In the genomic region with DNA sequence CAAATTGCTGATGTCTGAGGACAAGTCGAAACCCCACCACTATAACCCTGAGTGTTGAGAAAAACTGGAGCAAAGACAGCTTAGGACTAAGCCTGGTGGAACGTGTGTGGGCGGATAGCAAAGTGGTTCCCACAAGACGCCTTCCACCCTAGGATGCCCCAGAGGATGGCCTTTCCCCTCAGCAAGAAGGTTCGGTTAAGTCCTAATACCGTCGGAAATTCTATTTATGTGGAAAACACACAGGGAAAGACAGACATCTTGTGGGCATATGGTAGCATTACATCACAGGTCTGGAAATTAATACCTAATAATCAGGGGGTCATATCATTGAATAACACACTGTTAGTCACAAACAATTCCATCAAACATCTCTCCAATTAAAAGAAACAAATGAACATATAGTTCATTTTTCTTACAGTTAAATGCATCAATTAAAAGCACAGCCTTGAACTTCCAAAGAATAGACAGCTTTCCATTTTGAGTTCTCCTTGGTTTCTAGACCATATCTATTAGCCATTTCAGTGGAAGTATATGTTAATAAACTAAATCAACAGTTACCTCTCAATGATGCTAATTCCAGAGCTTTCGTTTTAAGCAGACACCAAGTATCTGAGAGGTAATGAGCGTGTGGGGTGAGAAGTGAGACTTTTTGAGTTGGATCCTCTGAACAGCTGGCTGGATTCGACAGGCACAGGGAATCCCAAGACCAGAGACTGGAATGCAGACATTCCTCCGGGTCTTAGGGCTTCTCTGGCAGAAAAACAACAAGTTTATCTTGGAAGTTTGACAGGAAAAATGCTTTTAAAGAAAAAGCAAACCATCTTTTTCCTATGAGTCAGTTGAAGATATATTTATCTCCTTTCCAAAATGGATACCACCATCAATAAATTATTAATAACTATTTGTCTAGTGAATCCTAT, we compare ENCODE assay signal across 8 cellular contexts. TPM values are rescaled to one million over a fixed set of nuclear protein-coding genes. Genes with fewer than 3 reads are reported as not detected.
DNase-seq lines count a peak whose midpoint lies in the region; ATAC-seq and TF ChIP-seq lines count a peak whose summit lies in the region.

No MANE protein-coding gene starts in this region.

- H3K4me3 ChIP-seq in BJ (ENCODE audit: low read depth, low read length) (no peak overlapping the region; the same call in 1 of the 2 replicates), HAP-1 (no peak overlapping the region), mucosa of rectum (ENCODE audit: low read length in 2 of 2) (peak overlapping the region; percentile 13 to 40)

- H3K36me3 ChIP-seq in BJ (ENCODE audit: control insufficient read depth, insufficient read depth, low read length), result no peaks in the 10 kb centered on the region
- no peaks in the 10 kb centered on the region for H3K36me3 ChIP-seq in HAP-1 (replicated peaks)
- no peaks in the 10 kb centered on the region for H3K36me3 ChIP-seq in mucosa of rectum (ENCODE audit: control insufficient read depth in 2 of 2, insufficient read depth in 2 of 2, low read length in 2 of 2)

- no peaks in the 10 kb centered on the region for H3K9me3 ChIP-seq in HAP-1
- no peaks in the 10 kb centered on the region for H3K9me3 ChIP-seq in mucosa of rectum (ENCODE audit: control insufficient read depth in 2 of 2, low read length in 2 of 2)

- in situ Hi-C loops in HAP-1 (cut with MboI; ENCODE audit: low sequenced_read_pairs), result loop anchor here (10.0 kb wide), 2 partner anchors 275 to 545 kb away; a partner anchor contains a TSS

- ATAC-seq in GM18505 (IDR thresholded peaks at IDR 0.05; ENCODE audit: unreplicated experiment), result no peak

- no peak for TF ChIP-seq POLR2A in GM18505 (IDR thresholded peaks at IDR 0.05; ENCODE audit: borderline replicate concordance, extremely low read depth, insufficient read depth, insufficient read length)

- no peaks in the 10 kb centered on the region for H3K27me3 ChIP-seq in BJ (ENCODE audit: control insufficient read depth, insufficient read depth, low read length)
- no peaks in the 10 kb centered on the region for H3K27me3 ChIP-seq in HAP-1 (ENCODE audit: low read depth)
- H3K27me3 ChIP-seq in mucosa of rectum (ENCODE audit: control insufficient read depth in 2 of 2, insufficient read depth in 2 of 2, low read length in 2 of 2), result no peaks in the 10 kb centered on the region

- no peak overlapping the region for H3K27ac ChIP-seq in mucosa of rectum (ENCODE audit: low read depth in 2 of 2, low read length in 2 of 2)

- H3K4me1 ChIP-seq in HAP-1, result peaks cover 11% of the 10 kb centered on the region
- H3K4me1 ChIP-seq in mucosa of rectum (ENCODE audit: control insufficient read depth in 2 of 2, insufficient read depth in 2 of 2, low read length in 2 of 2), result peaks cover 22% of the 10 kb centered on the region in 2 donors

- DNase-seq in BJ (ENCODE audit: low read depth), result peak; percentile 46
- peak; percentile 19 to 39 for DNase-seq in HAP-1 (ENCODE audit: low spot score in 2 of 2)
- DNase-seq in NCI-H748 (lab: John Stamatoyannopoulos, UW; ENCODE audit: unreplicated experiment), result peak; percentile 88
- DNase-seq in cerebellar cortex (ENCODE audit: low spot score), result peak; percentile 78
- DNase-seq in activated naive CD4-positive, alpha-beta T cell (lab: John Stamatoyannopoulos, UW), result no peak
- no peak for DNase-seq in stimulated activated CD4-positive, alpha-beta T cell treated with anti-CD3 and anti-CD28 coated beads, Interleukin-1b, Interleukin-23, amount 100 ng/mL, for 48 hours

- POLR2A ChIA-PET in BJ (lab: Charles Lee), result no interaction called here

- TF ChIP-seq CTCF in BJ (IDR thresholded peaks at IDR 0.05; ENCODE audit: insufficient read depth, low read depth, low read length), result peak; percentile 74

- CTCF ChIA-PET in BJ (lab: Yijun Ruan, JAX), result interaction anchor here (0.5 to 6.6 kb wide), 31 partner anchors 8 to 557 kb away, joined by 3 to 76 read pairs (median 4); a partner anchor contains a TSS

- peak overlapping the region in 1 of 2 donors; percentile 51 for H3K9ac ChIP-seq in mucosa of rectum (ENCODE audit: low read depth in 1 of 2, low read length in 2 of 2)

RNA-seq across cellular contexts. Expression of a gene that starts 2.9 kb away (rescaled TPM):
- 10.2 and 15.1 TPM in 2 replicates for polyA plus RNA-seq in BJ (2011; rRNA removed)
- 19.8 and 22.5 TPM in 2 replicates for polyA minus RNA-seq in BJ (2011; rRNA and poly(A)+ RNA removed)

Comparison
In these comparisons a context has a peak if more than half of its experiments do, and no peak if none do; other contexts are left out.
1. DNase-seq: peak in BJ (single experiment), HAP-1 (2 of 2), NCI-H748 (single experiment) and cerebellar cortex (single experiment); none in activated naive CD4-positive, alpha-beta T cell (0 of 4) and stimulated activated CD4-positive, alpha-beta T cell treated with anti-CD3 and anti-CD28 coated beads, Interleukin-1b, Interleukin-23, amount 100 ng/mL, for 48 hours (single experiment).
2. H3K4me3 ChIP-seq: peak in mucosa of rectum (2 of 2); none in BJ (single experiment) and HAP-1 (single experiment).